Comparison of ENCODE assay signal across 1 cellular context in genomic region chr1:225454733-225455132, GRCh38.
TF ChIP-seq lines count a peak whose summit lies in the region.

No MANE protein-coding gene starts in this region.

TF ChIP-seq in WTC11, 78 proteins besides CTCF, POLR2A, EP300 and RAD21 (continued from another document):
- TF ChIP-seq ZSCAN18 (CRISPR knock-in tag; IDR thresholded peaks at IDR 0.05) (no peak), GTF2I (CRISPR knock-in tag; conservative IDR thresholded peaks at IDR 0.05) (no peak), SMAD3 (CRISPR knock-in tag; IDR thresholded peaks at IDR 0.05; ENCODE audit: borderline replicate concordance) (no peak), NFE2L1 (CRISPR knock-in tag; IDR thresholded peaks at IDR 0.05) (no peak), GRHL2 (CRISPR knock-in tag; IDR thresholded peaks at IDR 0.05; ENCODE audit: insufficient replicate concordance, severe bottlenecking) (no peak), IRF1 (CRISPR knock-in tag; IDR thresholded peaks at IDR 0.05) (no peak), PREB (CRISPR knock-in tag; IDR thresholded peaks at IDR 0.05; ENCODE audit: borderline replicate concordance) (no peak), ATF2 (CRISPR knock-in tag; IDR thresholded peaks at IDR 0.05; ENCODE audit: borderline replicate concordance, low read depth) (no peak)
- TF ChIP-seq, protein P1, sequence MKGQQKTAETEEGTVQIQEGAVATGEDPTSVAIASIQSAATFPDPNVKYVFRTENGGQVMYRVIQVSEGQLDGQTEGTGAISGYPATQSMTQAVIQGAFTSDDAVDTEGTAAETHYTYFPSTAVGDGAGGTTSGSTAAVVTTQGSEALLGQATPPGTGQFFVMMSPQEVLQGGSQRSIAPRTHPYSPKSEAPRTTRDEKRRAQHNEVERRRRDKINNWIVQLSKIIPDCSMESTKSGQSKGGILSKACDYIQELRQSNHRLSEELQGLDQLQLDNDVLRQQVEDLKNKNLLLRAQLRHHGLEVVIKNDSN (CRISPR knock-in tag; IDR thresholded peaks at IDR 0.05): no peak
TF ChIP-seq in WTC11: peak in this region for 0.
